ENCODE assay signal across 16 cellular contexts in the genomic region with DNA sequence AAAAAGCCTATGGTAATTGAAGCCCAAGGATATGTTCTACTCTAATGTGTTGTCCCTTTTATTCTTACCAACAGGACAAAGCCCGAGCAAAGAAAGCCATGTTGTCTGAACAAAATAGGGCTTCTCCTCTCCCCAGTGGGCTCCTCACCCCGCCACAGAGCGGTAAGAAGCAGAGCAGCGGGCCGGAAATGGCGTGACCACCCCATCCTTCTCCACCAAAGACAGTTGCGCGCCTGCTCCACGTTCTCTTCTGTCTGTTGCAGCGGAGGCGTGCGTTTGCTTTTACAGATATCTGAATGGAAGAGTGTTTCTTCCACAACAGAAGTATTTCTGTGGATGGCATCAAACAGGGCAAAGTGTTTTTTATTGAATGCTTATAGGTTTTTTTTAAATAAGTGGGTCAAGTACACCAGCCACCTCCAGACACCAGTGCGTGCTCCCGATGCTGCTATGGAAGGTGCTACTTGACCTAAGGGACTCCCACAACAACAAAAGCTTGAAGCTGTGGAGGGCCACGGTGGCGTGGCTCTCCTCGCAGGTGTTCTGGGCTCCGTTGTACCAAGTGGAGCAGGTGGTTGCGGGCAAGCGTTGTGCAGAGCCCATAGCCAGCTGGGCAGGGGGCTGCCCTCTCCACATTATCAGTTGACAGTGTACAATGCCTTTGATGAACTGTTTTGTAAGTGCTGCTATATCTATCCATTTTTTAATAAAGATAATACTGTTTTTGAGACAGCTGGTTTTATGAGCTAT. TPM values are rescaled to one million over a fixed set of nuclear protein-coding genes. Genes with fewer than 3 reads are reported as not detected.
DNase-seq lines count a peak whose midpoint lies in the region; ATAC-seq and TF ChIP-seq lines count a peak whose summit lies in the region.
"Had no signal": no experiment of that assay in that cellular context is flagged by ENCODE, and none has a peak within 500 bp of the region (broad histone marks: within the 10 kb centered on the region; RNA-seq: fewer than 3 reads in every experiment).

No MANE protein-coding gene starts in this region.

- no peak for DNase-seq in activated CD8-positive, alpha-beta T cell treated with anti-CD3 and anti-CD28 coated beads, Interleukin-2, amount 10 ng/mL, durations not matched to agents 7 days and 5 days
- DNase-seq in activated CD8-positive, alpha-beta T cell treated with anti-CD3 and anti-CD28 coated beads for 36 hours, result no peak
- DNase-seq in chondrocyte (ENCODE audit: low spot score) (peak; percentile 74), mesenteric fat pad (ENCODE audit: low spot score) (peak; percentile 47), upper lobe of right lung (peak; percentile 31), mammary epithelial cell (no peak)
- DNase-seq: AML-193; CD4-positive, alpha-beta memory T cell; DMS153; DMS79; GDM1; H9 had no signal

- no peak for ATAC-seq in activated CD8-positive, alpha-beta T cell treated with anti-CD3 and anti-CD28 coated beads, Interleukin-2, amount 10 ng/mL, durations not matched to agents 7 days and 5 days
- ATAC-seq in activated CD8-positive, alpha-beta T cell treated with anti-CD3 and anti-CD28 coated beads for 36 hours, result no peak
- ATAC-seq in upper lobe of right lung (no peak), HG02885 (IDR thresholded peaks at IDR 0.05; ENCODE audit: poor library complexity, unreplicated experiment) (no peak)
- ATAC-seq: A549 had no signal

- 94% methylated on average over 20 of the region's 20 CpGs for WGBS in mammary epithelial cell (ENCODE audit: low coverage, missing lambda C conversion rate)

- H3K4me3 ChIP-seq in upper lobe of right lung, result no peak overlapping the region
- H3K4me3 ChIP-seq in mammary epithelial cell (replicated peaks in 1 of 3; ENCODE audit: insufficient read depth in 1 of 3, low read depth in 2 of 3, low read length in 3 of 3), result no peak overlapping the region
- H3K4me3 ChIP-seq: A549 had no signal

- H3K4me1 Mint-ChIP-seq in activated CD8-positive, alpha-beta T cell treated with anti-CD3 and anti-CD28 coated beads, Interleukin-2, amount 10 ng/mL, durations not matched to agents 7 days and 5 days (ENCODE audit: low read depth), result no peaks in the 10 kb centered on the region
- H3K4me1 Mint-ChIP-seq in activated CD8-positive, alpha-beta T cell treated with anti-CD3 and anti-CD28 coated beads for 36 hours (ENCODE audit: low read depth), result peaks cover 4% of the 10 kb centered on the region
- no peaks in the 10 kb centered on the region for H3K4me1 Mint-ChIP-seq in chondrocyte (ENCODE audit: low read depth)
- H3K4me1 Mint-ChIP-seq: CD4-positive, alpha-beta memory T cell; H9 had no signal

- no peaks in the 10 kb centered on the region for H3K79me2 ChIP-seq in mammary epithelial cell (ENCODE audit: insufficient read depth, low read length)

- no peaks in the 10 kb centered on the region for H3K27me3 ChIP-seq in upper lobe of right lung
- no peaks in the 10 kb centered on the region for H3K27me3 ChIP-seq in mammary epithelial cell (ENCODE audit: insufficient read depth, low read length)

- BruUV-seq in mammary epithelial cell (replicated peaks; lab: Mats Ljungman, UMichigan), result no TSS peak

- H3K9me3 ChIP-seq in upper lobe of right lung (no peaks in the 10 kb centered on the region), mammary epithelial cell (replicated peaks; ENCODE audit: insufficient read depth, low read length) (no peaks in the 10 kb centered on the region)
- H3K9me3 ChIP-seq: A549 had no signal

- no peak overlapping the region for H2AFZ ChIP-seq in mammary epithelial cell (ENCODE audit: low read depth, low read length)

- peaks cover 51% of the 10 kb centered on the region for H3K36me3 Mint-ChIP-seq in activated CD8-positive, alpha-beta T cell treated with anti-CD3 and anti-CD28 coated beads, Interleukin-2, amount 10 ng/mL, durations not matched to agents 7 days and 5 days (ENCODE audit: low read depth)
- H3K36me3 Mint-ChIP-seq in activated CD8-positive, alpha-beta T cell treated with anti-CD3 and anti-CD28 coated beads for 36 hours (ENCODE audit: low read depth), result peaks cover 37% of the 10 kb centered on the region
- peaks cover 13% of the 10 kb centered on the region for H3K36me3 Mint-ChIP-seq in chondrocyte (ENCODE audit: low read depth)

- CTCF ChIA-PET in activated CD8-positive, alpha-beta T cell treated with anti-CD3 and anti-CD28 coated beads, Interleukin-2, amount 10 ng/mL, durations not matched to agents 7 days and 5 days (lab: Charles Lee), result no interaction called here
- CTCF ChIA-PET in activated CD8-positive, alpha-beta T cell treated with anti-CD3 and anti-CD28 coated beads for 36 hours (lab: Charles Lee), result no interaction called here
- CTCF ChIA-PET in mammary epithelial cell (lab: Charles Lee; ENCODE audit: low non-redundant PET), result no interaction called here

- H3K4me1 ChIP-seq in upper lobe of right lung (no peaks in the 10 kb centered on the region), mammary epithelial cell (ENCODE audit: insufficient read depth, low read length) (no peaks in the 10 kb centered on the region)
- H3K4me1 ChIP-seq: A549 had no signal

- H3K4me2 ChIP-seq in mammary epithelial cell (ENCODE audit: insufficient read depth, low read depth, low read length), result no peak overlapping the region
- H3K4me2 ChIP-seq: A549 had no signal

- dilution Hi-C loops in mammary epithelial cell (cut with HindIII; ENCODE audit: low sequenced_read_pairs), result loop anchor here (5.0 kb wide), 1 partner anchor 99 kb away; no protein-coding TSS in a partner anchor

- H3K9ac ChIP-seq in mammary epithelial cell (ENCODE audit: insufficient read depth, low read length), result no peak overlapping the region

- in situ Hi-C loops in mammary epithelial cell (cut with MboI; ENCODE audit: low sequenced_read_pairs in 2 of 2), result no loop called here

- H3K9me3 Mint-ChIP-seq in activated CD8-positive, alpha-beta T cell treated with anti-CD3 and anti-CD28 coated beads, Interleukin-2, amount 10 ng/mL, durations not matched to agents 7 days and 5 days (ENCODE audit: insufficient read depth), result no peaks in the 10 kb centered on the region
- no peaks in the 10 kb centered on the region for H3K9me3 Mint-ChIP-seq in activated CD8-positive, alpha-beta T cell treated with anti-CD3 and anti-CD28 coated beads for 36 hours
- no peaks in the 10 kb centered on the region for H3K9me3 Mint-ChIP-seq in chondrocyte (ENCODE audit: low read depth)
- H3K9me3 Mint-ChIP-seq: CD4-positive, alpha-beta memory T cell; H9 had no signal

- H3K4me3 Mint-ChIP-seq in activated CD8-positive, alpha-beta T cell treated with anti-CD3 and anti-CD28 coated beads, Interleukin-2, amount 10 ng/mL, durations not matched to agents 7 days and 5 days, result no peak overlapping the region
- H3K4me3 Mint-ChIP-seq in activated CD8-positive, alpha-beta T cell treated with anti-CD3 and anti-CD28 coated beads for 36 hours, result no peak overlapping the region
- no peak overlapping the region for H3K4me3 Mint-ChIP-seq in chondrocyte (ENCODE audit: unreplicated experiment)
- H3K4me3 Mint-ChIP-seq: CD4-positive, alpha-beta memory T cell; H9 had no signal

- H3K27me3 Mint-ChIP-seq in activated CD8-positive, alpha-beta T cell treated with anti-CD3 and anti-CD28 coated beads, Interleukin-2, amount 10 ng/mL, durations not matched to agents 7 days and 5 days (ENCODE audit: low read depth), result no peaks in the 10 kb centered on the region
- no peaks in the 10 kb centered on the region for H3K27me3 Mint-ChIP-seq in activated CD8-positive, alpha-beta T cell treated with anti-CD3 and anti-CD28 coated beads for 36 hours
- H3K27me3 Mint-ChIP-seq in chondrocyte (ENCODE audit: low read depth), result no peaks in the 10 kb centered on the region
- H3K27me3 Mint-ChIP-seq: CD4-positive, alpha-beta memory T cell had no signal

- intact Hi-C loops in activated CD8-positive, alpha-beta T cell treated with anti-CD3 and anti-CD28 coated beads for 36 hours (cut with micrococcal nuclease), result no loop called here
- intact Hi-C loops in upper lobe of right lung (cut with DNase I) (no loop called here), mammary epithelial cell (cut with micrococcal nuclease) (no loop called here)

- H3K27ac Mint-ChIP-seq in activated CD8-positive, alpha-beta T cell treated with anti-CD3 and anti-CD28 coated beads, Interleukin-2, amount 10 ng/mL, durations not matched to agents 7 days and 5 days, result peak overlapping the region; percentile 57
- no peak overlapping the region for H3K27ac Mint-ChIP-seq in activated CD8-positive, alpha-beta T cell treated with anti-CD3 and anti-CD28 coated beads for 36 hours
- H3K27ac Mint-ChIP-seq in chondrocyte (ENCODE audit: unreplicated experiment), result no peak overlapping the region
- H3K27ac Mint-ChIP-seq: CD4-positive, alpha-beta memory T cell; H9 had no signal

- H3K36me3 ChIP-seq in upper lobe of right lung (no peaks in the 10 kb centered on the region), mammary epithelial cell (ENCODE audit: insufficient read depth, low read length) (peaks cover 14% of the 10 kb centered on the region)

- TF ChIP-seq CTCF in activated CD8-positive, alpha-beta T cell treated with anti-CD3 and anti-CD28 coated beads for 36 hours (IDR thresholded peaks at IDR 0.05), result no peak
- TF ChIP-seq CTCF in chondrocyte (IDR thresholded peaks at IDR 0.05) (no peak), upper lobe of right lung (IDR thresholded peaks at IDR 0.05) (no peak), mammary epithelial cell (conservative IDR thresholded peaks at IDR 0.05 in 1 of 2, IDR thresholded peaks at IDR 0.05 in 1 of 2; ENCODE audit: extremely low read depth in 1 of 2, insufficient read depth in 1 of 2, low read depth in 1 of 2, low read length in 2 of 2) (no peak)

- POLR2A ChIA-PET in activated CD8-positive, alpha-beta T cell treated with anti-CD3 and anti-CD28 coated beads, Interleukin-2, amount 10 ng/mL, durations not matched to agents 7 days and 5 days (lab: Charles Lee), result no interaction called here
- POLR2A ChIA-PET in activated CD8-positive, alpha-beta T cell treated with anti-CD3 and anti-CD28 coated beads for 36 hours (lab: Charles Lee), result interaction anchor here (1.5 to 1.8 kb wide), 2 partner anchors 8 to 10 kb away, joined by 3 to 5 read pairs; no protein-coding TSS in a partner anchor

- H3K27ac ChIP-seq in upper lobe of right lung, result no peak overlapping the region
- H3K27ac ChIP-seq in mammary epithelial cell (ENCODE audit: insufficient read depth, low read depth, low read length), result no peak overlapping the region
- H3K27ac ChIP-seq: 22Rv1, A549, C4-2B had no signal

- H4K20me1 ChIP-seq in mammary epithelial cell (ENCODE audit: insufficient read depth, low read length), result no peaks in the 10 kb centered on the region

RNA-seq across cellular contexts. Expression of a gene that starts 12.0 kb away (rescaled TPM):
- total RNA-seq in activated CD8-positive, alpha-beta T cell treated with anti-CD3 and anti-CD28 coated beads, Interleukin-2, amount 10 ng/mL, durations not matched to agents 7 days and 5 days, result 10 to 100 TPM; 38.7 to 39.2 TPM
- total RNA-seq in activated CD8-positive, alpha-beta T cell treated with anti-CD3 and anti-CD28 coated beads for 36 hours, result 10 to 100 TPM; 24.5 to 25.7 TPM
- 7.6 to 13.4 TPM (median 8.2 TPM) in 3 replicates for total RNA-seq in chondrocyte
- total RNA-seq in mesenteric fat pad, result 2.0 TPM
- total RNA-seq in upper lobe of right lung, result 0.55 TPM
- total RNA-seq in mammary epithelial cell, result 10 to 100 TPM in 1 of 2 donors, 1 to 10 TPM in 1; 5.3 to 10.5 TPM
- polyA plus RNA-seq in mammary epithelial cell, result 13.9 TPM
- 6.5 TPM for polyA minus RNA-seq in mammary epithelial cell

Comparison
In these comparisons a context has a peak if more than half of its experiments do, and no peak if none do; other contexts are left out.
1. DNase-seq: peak in chondrocyte (single experiment), mesenteric fat pad (single experiment) and upper lobe of right lung (single experiment); none in activated CD8-positive, alpha-beta T cell treated with anti-CD3 and anti-CD28 coated beads, Interleukin-2, amount 10 ng/mL, durations not matched to agents 7 days and 5 days (single experiment), activated CD8-positive, alpha-beta T cell treated with anti-CD3 and anti-CD28 coated beads for 36 hours (single experiment) and mammary epithelial cell (single experiment).